1 cellular context compared by ENCODE assay signal in genomic region chr6:43997342-43997677, GRCh38.
TF ChIP-seq lines count a peak whose summit lies in the region.

No MANE protein-coding gene starts in this region.

TF ChIP-seq in HepG2, 621 proteins besides CTCF, POLR2A, EP300 and RAD21 (continued from another document):
- TF ChIP-seq GMEB2 (CRISPR knock-in tag; IDR thresholded peaks at IDR 0.05; ENCODE audit: low read depth) = no peak
- TF ChIP-seq ZNF451 (CRISPR knock-in tag; IDR thresholded peaks at IDR 0.05) = no peak
- TF ChIP-seq BCL6 (CRISPR knock-in tag; IDR thresholded peaks at IDR 0.05) = peak; percentile 96
- 0 out of 2 replicates have a peak, but pooled peaks have one; percentile 52 for TF ChIP-seq ZNF678 (CRISPR knock-in tag; IDR thresholded peaks at IDR 0.05)
- 0 out of 2 replicates have a peak, but pooled peaks have one; percentile 30 for TF ChIP-seq ZZZ3 (CRISPR knock-in tag; IDR thresholded peaks at IDR 0.05; ENCODE audit: borderline replicate concordance)
- no peak for TF ChIP-seq ZNF75D (CRISPR knock-in tag; IDR thresholded peaks at IDR 0.05; ENCODE audit: borderline replicate concordance)
